In genomic region chr11:2738551-2739431, GRCh38 we compare ENCODE assay signal across 26 cellular contexts. TPM values are rescaled to one million over a fixed set of nuclear protein-coding genes. Genes with fewer than 3 reads are reported as not detected.
A peak's percentile ranks its signal among the peaks of the same experiment; 100 is the strongest.
DNase-seq lines count a peak whose midpoint lies in the region; ATAC-seq, FAIRE-seq and TF ChIP-seq lines count a peak whose summit lies in the region.
"Had no signal": no experiment of that assay in that cellular context is flagged by ENCODE, and none has a peak within 500 bp of the region (broad histone marks: within the 10 kb centered on the region; RNA-seq: fewer than 3 reads in every experiment).

No MANE protein-coding gene starts in this region.

- no TSS peak for BruUV-seq in HepG2 (replicated peaks; lab: Mats Ljungman, UMichigan)

- no peaks in the 10 kb centered on the region for H3K36me3 Mint-ChIP-seq in activated CD8-positive, alpha-beta memory T cell treated with anti-CD3 and anti-CD28 coated beads, Interleukin-2, amount 10 ng/mL, durations not matched to agents 7 days and 5 days
- H3K36me3 Mint-ChIP-seq: CD8-positive, alpha-beta T cell had no signal

- H4K91ac ChIP-seq in mesenchymal stem cell (ENCODE audit: low read length): peak overlapping the region; percentile 93

- H3K9me3 ChIP-seq in HepG2 (ENCODE audit: low read length) (no peaks in the 10 kb centered on the region), right lobe of liver (no peaks in the 10 kb centered on the region), mesenchymal stem cell (ENCODE audit: control insufficient read depth, low read length) (no peaks in the 10 kb centered on the region)
- H3K9me3 ChIP-seq: A549, Caco-2, Peyer's patch, SJCRH30 had no signal

- H3K27ac ChIP-seq in HepG2 (ENCODE audit: extremely low read length, insufficient read depth, low read length) (no peak overlapping the region), right lobe of liver (no peak overlapping the region), mesenchymal stem cell (ENCODE audit: low read length, poor library complexity, severe bottlenecking) (no peak overlapping the region)
- H3K27ac ChIP-seq: A549, C4-2B, KMS-11, Peyer's patch, SJCRH30 had no signal

- no peaks in the 10 kb centered on the region for H3K4me1 Mint-ChIP-seq in activated CD8-positive, alpha-beta memory T cell treated with anti-CD3 and anti-CD28 coated beads, Interleukin-2, amount 10 ng/mL, durations not matched to agents 7 days and 5 days

- H2BK120ac ChIP-seq in mesenchymal stem cell (ENCODE audit: low read depth, low read length): no peak overlapping the region

- no peak for TF ChIP-seq CTCF in HepG2 (CRISPR knock-in tag; IDR thresholded peaks at IDR 0.05)
- no peak for TF ChIP-seq CTCF in right lobe of liver (IDR thresholded peaks at IDR 0.05)

- peak overlapping the region; percentile 86 for H4K8ac ChIP-seq in mesenchymal stem cell (ENCODE audit: low read length)

- H3K4me2 ChIP-seq in HepG2 (ENCODE audit: low read depth, low read length): no peak overlapping the region
- H3K4me2 ChIP-seq in mesenchymal stem cell (ENCODE audit: low read length, poor library complexity, severe bottlenecking): no peak overlapping the region
- H3K4me2 ChIP-seq: A549, KMS-11 had no signal

- H3K9ac ChIP-seq in HepG2 (ENCODE audit: insufficient read depth, low read depth, low read length) (no peak overlapping the region), mesenchymal stem cell (ENCODE audit: low read length) (peak overlapping the region; percentile 43)
- H3K9ac ChIP-seq: KMS-11 had no signal

- DNase-seq in HepG2 (ENCODE audit: low spot score) (no peak), right lobe of liver (no peak), OCI-M1 (lab: John Stamatoyannopoulos, UW) (peak; percentile 17), mesenchymal stem cell (no peak), mucosa of gallbladder (ENCODE audit: low spot score) (no peak), Kasumi-1 (lab: John Stamatoyannopoulos, UW) (no peak)
- no peak for DNase-seq in activated CD8-positive, alpha-beta memory T cell treated with anti-CD3 and anti-CD28 coated beads, Interleukin-2, amount 10 ng/mL, durations not matched to agents 7 days and 5 days
- DNase-seq: AML-193; Caco-2; CD8-positive, alpha-beta T cell; GOT3; IMR-90; NCI-H1092; NCI-H1417 treated with DMSO at 0.1 percent for 48 hours; NCI-H187; NCI-H2081 treated with DMSO at 0.1 percent for 48 hours; NCI-H2171; NCI-H510A; NCI-H69; SJCRH30 had no signal

- no peaks in the 10 kb centered on the region for H3K79me1 ChIP-seq in mesenchymal stem cell (replicated peaks; ENCODE audit: low read length, poor library complexity, severe bottlenecking)

- peak overlapping the region in 1 of 2 experiments; percentile 5 for H3K14ac ChIP-seq in mesenchymal stem cell (ENCODE audit: low read length in 2 of 2)

- TF ChIP-seq POLR2A in HepG2 (IDR thresholded peaks at IDR 0.05; ENCODE audit: insufficient read depth in 1 of 2, low read depth in 2 of 2, low read length in 2 of 2) (no peak), right lobe of liver (IDR thresholded peaks at IDR 0.05) (no peak)

- intact Hi-C loops in HepG2 (cut with micrococcal nuclease; ENCODE audit: unreplicated experiment) (no loop called here), right lobe of liver (cut with DNase I) (no loop called here)

- no peak overlapping the region for H3K27ac Mint-ChIP-seq in activated CD8-positive, alpha-beta memory T cell treated with anti-CD3 and anti-CD28 coated beads, Interleukin-2, amount 10 ng/mL, durations not matched to agents 7 days and 5 days
- H3K27ac Mint-ChIP-seq: CD8-positive, alpha-beta T cell had no signal

- no peaks in the 10 kb centered on the region for H3K9me3 Mint-ChIP-seq in activated CD8-positive, alpha-beta memory T cell treated with anti-CD3 and anti-CD28 coated beads, Interleukin-2, amount 10 ng/mL, durations not matched to agents 7 days and 5 days (ENCODE audit: low read depth)
- H3K9me3 Mint-ChIP-seq: CD8-positive, alpha-beta T cell had no signal

- CTCF ChIA-PET in HepG2 (lab: Yijun Ruan, JAX; ENCODE audit: low intra/inter-chr PET ratio, low total read pairs): no interaction called here
- CTCF ChIA-PET in activated CD8-positive, alpha-beta memory T cell treated with anti-CD3 and anti-CD28 coated beads, Interleukin-2, amount 10 ng/mL, durations not matched to agents 7 days and 5 days (lab: Charles Lee): no interaction called here

- in situ Hi-C loops in HepG2 (cut with HindIII; ENCODE audit: extremely low pct_ligation_motif_present, low pct_unique_long_range_greater_than_20kb): loop anchor here (25.0 kb wide), 1 partner anchor 526 kb away; no protein-coding TSS in a partner anchor

- POLR2A ChIA-PET in HepG2 (lab: Yijun Ruan, JAX): interaction anchor here (1.0 kb wide), 1 partner anchor 39 kb away, joined by 3 read pairs; the partner anchor contains the start of gene KCNQ1OT1

- H2AFZ ChIP-seq in HepG2 (ENCODE audit: low read length): no peak overlapping the region
- no peak overlapping the region for H2AFZ ChIP-seq in mesenchymal stem cell (ENCODE audit: low read depth, low read length)

- 80% methylated on average over 2 of the region's 14 CpGs for WGBS in HepG2 (ENCODE audit: low lambda C conversion rate)
- WGBS in right lobe of liver (ENCODE audit: insufficient coverage, low coverage, low lambda C conversion rate, missing lambda C conversion rate): no CpG with 5 or more reads among the region's 14 CpGs
- WGBS in mesenchymal stem cell: 92% methylated on average over 14 of the region's 14 CpGs

- no peak for FAIRE-seq in HepG2 (lab: Jason Lieb, UNC)
- FAIRE-seq: A549, G401.6 had no signal

- H3K36me3 ChIP-seq in HepG2 (replicated peaks in 1 of 2; ENCODE audit: control insufficient read depth in 1 of 2, insufficient read depth in 2 of 2, low read length in 2 of 2): no peaks in the 10 kb centered on the region
- H3K36me3 ChIP-seq in right lobe of liver: no peaks in the 10 kb centered on the region
- H3K36me3 ChIP-seq in mesenchymal stem cell (ENCODE audit: control insufficient read depth in 1 of 2, insufficient read depth in 2 of 2, low read depth in 1 of 2, low read length in 2 of 2): no peaks in the 10 kb centered on the region
- H3K36me3 ChIP-seq: Peyer's patch, SJCRH30 had no signal

- H3K27me3 Mint-ChIP-seq in activated CD8-positive, alpha-beta memory T cell treated with anti-CD3 and anti-CD28 coated beads, Interleukin-2, amount 10 ng/mL, durations not matched to agents 7 days and 5 days: no peaks in the 10 kb centered on the region

- no peak for TF ChIP-seq EP300 in HepG2 (IDR thresholded peaks at IDR 0.05; ENCODE audit: low read depth in 2 of 2, low read length in 2 of 2)
- TF ChIP-seq EP300 in HepG2 (CRISPR knock-in tag; IDR thresholded peaks at IDR 0.05; ENCODE audit: borderline replicate concordance): no peak

- ATAC-seq in HepG2 (no peak), right lobe of liver (no peak)
- ATAC-seq in activated CD8-positive, alpha-beta memory T cell treated with anti-CD3 and anti-CD28 coated beads, Interleukin-2, amount 10 ng/mL, durations not matched to agents 7 days and 5 days: no peak
- ATAC-seq: A549; CD8-positive, alpha-beta T cell; SK-N-SH treated with all-trans-retinoic acid at 6 μM for 48 hours had no signal

- H3K27me3 ChIP-seq in HepG2 (ENCODE audit: control insufficient read depth in 1 of 2, insufficient read depth in 2 of 2, low read length in 2 of 2) (peaks cover 10 to 22% of the 10 kb centered on the region in 2 experiments; a peak in 4 of 5 replicates), right lobe of liver (no peaks in the 10 kb centered on the region), mesenchymal stem cell (ENCODE audit: control insufficient read depth in 1 of 2, insufficient read depth in 1 of 2, low read length in 2 of 2) (peaks cover 0 to 5% of the 10 kb centered on the region in 2 experiments)
- H3K27me3 ChIP-seq: Peyer's patch had no signal

- no peaks in the 10 kb centered on the region for H4K20me1 ChIP-seq in HepG2 (ENCODE audit: insufficient read depth, low read length)

- H3K18ac ChIP-seq in mesenchymal stem cell (ENCODE audit: low read depth in 1 of 2, low read length in 2 of 2): peak overlapping the region; percentile 38 to 53

- H3K4me3 Mint-ChIP-seq in activated CD8-positive, alpha-beta memory T cell treated with anti-CD3 and anti-CD28 coated beads, Interleukin-2, amount 10 ng/mL, durations not matched to agents 7 days and 5 days: no peak overlapping the region
- H3K4me3 Mint-ChIP-seq: CD8-positive, alpha-beta T cell had no signal

- no peaks in the 10 kb centered on the region for H3K79me2 ChIP-seq in HepG2 (ENCODE audit: insufficient read depth, low read length)

- peak overlapping the region in 1 of 2 experiments; percentile 60 for H3K4ac ChIP-seq in mesenchymal stem cell (ENCODE audit: low read depth in 1 of 2, low read length in 2 of 2)

- peak overlapping the region; percentile 79 for H2AK5ac ChIP-seq in mesenchymal stem cell (ENCODE audit: low read length, severe bottlenecking)

- H2BK12ac ChIP-seq in mesenchymal stem cell (ENCODE audit: low read length in 2 of 2): peak overlapping the region in 1 of 2 experiments; percentile 96

- no peak overlapping the region for H3K4me3 ChIP-seq in HepG2 (replicated peaks in 1 of 3; ENCODE audit: insufficient read depth in 1 of 3, low read depth in 2 of 3, low read length in 3 of 3)
- H3K4me3 ChIP-seq in right lobe of liver: no peak overlapping the region
- no peak overlapping the region for H3K4me3 ChIP-seq in mesenchymal stem cell (ENCODE audit: insufficient read depth in 1 of 2, low read depth in 1 of 2, low read length in 2 of 2)
- H3K4me3 ChIP-seq: A549, Peyer's patch, SJCRH30 had no signal

- no peak overlapping the region for H2BK5ac ChIP-seq in mesenchymal stem cell (ENCODE audit: low read depth, low read length, poor library complexity, severe bottlenecking)

- H3K4me1 ChIP-seq in HepG2 (ENCODE audit: insufficient read depth, low read length): peaks cover 80% of the 10 kb centered on the region
- no peaks in the 10 kb centered on the region for H3K4me1 ChIP-seq in right lobe of liver
- peaks cover 76% of the 10 kb centered on the region for H3K4me1 ChIP-seq in mesenchymal stem cell (ENCODE audit: control insufficient read depth, insufficient read depth, low read depth, low read length)

- peak overlapping the region; percentile 66 for H2BK15ac ChIP-seq in mesenchymal stem cell (ENCODE audit: low read depth, poor library complexity, severe bottlenecking)

- H3K23ac ChIP-seq in mesenchymal stem cell (ENCODE audit: low read length in 2 of 2): no peak overlapping the region

- TF ChIP-seq RAD21 in HepG2 (CRISPR knock-in tag; IDR thresholded peaks at IDR 0.05): no peak

RNA-seq across cellular contexts. Expression of gene KCNQ1OT1, which starts 39.0 kb away (rescaled TPM):
- total RNA-seq in HepG2 (2016; rRNA removed; fragmentation: Illumina TruSeq; extraction: Trizol): 2.5 and 18.9 TPM in 2 replicates
- total RNA-seq in HepG2 (2016; cell fraction: cytosol; rRNA removed; fragmentation: Illumina TruSeq; extraction: Trizol; ENCODE audit: low read depth): 0.30 and 0.35 TPM in 2 replicates
- total RNA-seq in HepG2 (2016; cell fraction: insoluble cytoplasmic fraction; rRNA removed; fragmentation: Illumina TruSeq; extraction: Trizol): 2.0 and 16.5 TPM in 2 replicates
- total RNA-seq in HepG2 (2016; cell fraction: membrane; rRNA removed; fragmentation: Illumina TruSeq; extraction: Trizol): 0.90 and 1.1 TPM in 2 replicates
- 66.8 and 83.4 TPM in 2 replicates for total RNA-seq in HepG2 (2016; cell fraction: nucleus; rRNA removed; fragmentation: Illumina TruSeq; extraction: Trizol)
- 1.3 TPM in 2 replicates for polyA plus RNA-seq in HepG2 (2011; rRNA removed)
- polyA plus RNA-seq in HepG2 (2011; cell fraction: cytosol; rRNA removed): 0.05 TPM in 2 replicates
- 11.8 and 14.7 TPM in 2 replicates for polyA plus RNA-seq in HepG2 (2011; cell fraction: nucleus; rRNA removed)
- polyA plus RNA-seq in HepG2 (2012): 1.9 and 2.0 TPM in 2 replicates
- polyA plus RNA-seq in HepG2 (2016; cell fraction: cytosol; fragmentation: Illumina TruSeq; extraction: Trizol; ENCODE audit: low read depth): 0.01 and 0.02 TPM in 2 replicates
- 0.15 and 0.17 TPM in 2 replicates for polyA plus RNA-seq in HepG2 (2016; cell fraction: insoluble cytoplasmic fraction; fragmentation: Illumina TruSeq; extraction: Trizol; ENCODE audit: low read depth)
- 0.03 and 0.06 TPM in 2 replicates for polyA plus RNA-seq in HepG2 (2016; cell fraction: membrane; fragmentation: Illumina TruSeq; extraction: Trizol; ENCODE audit: low read depth)
- 8.4 and 10.5 TPM in 2 replicates for polyA plus RNA-seq in HepG2 (2016; cell fraction: nucleus; fragmentation: Illumina TruSeq; extraction: Trizol; ENCODE audit: insufficient read depth, low read depth)
- 0.05 and 36.1 TPM in 2 replicates for polyA minus RNA-seq in HepG2 (2011; rRNA and poly(A)+ RNA removed; ENCODE audit: low replicate concordance)
- polyA minus RNA-seq in HepG2 (2011; cell fraction: cytosol; rRNA and poly(A)+ RNA removed): 0.79 and 0.97 TPM in 2 replicates
- polyA minus RNA-seq in HepG2 (2011; cell fraction: nucleus; rRNA and poly(A)+ RNA removed): 112 and 125 TPM in 2 replicates
- 1 to 10 TPM in 2 of 6 experiments, under 1 TPM in 4; 0.37 to 1.7 (median 0.60) TPM for total RNA-seq in right lobe of liver
- 0.08 TPM for polyA plus RNA-seq in mesenchymal stem cell (2013, experiment 1 of 2)
- 0.05 TPM for polyA plus RNA-seq in mesenchymal stem cell (2013, experiment 2 of 2)
- 2.2 TPM for total RNA-seq in mucosa of gallbladder
- under 1 TPM; 0.33 to 0.44 TPM for total RNA-seq in activated CD8-positive, alpha-beta memory T cell treated with anti-CD3 and anti-CD28 coated beads, Interleukin-2, amount 10 ng/mL, durations not matched to agents 7 days and 5 days
